In genomic region chr6:4522453-4522852, GRCh38 we compare ENCODE assay signal across 28 cellular contexts.
DNase-seq lines count a peak whose midpoint lies in the region; ATAC-seq, FAIRE-seq and TF ChIP-seq lines count a peak whose summit lies in the region.
"Had no signal": no experiment of that assay in that cellular context is flagged by ENCODE, and none has a peak within 500 bp of the region (broad histone marks: within the 10 kb centered on the region; RNA-seq: fewer than 3 reads in every experiment).

No MANE protein-coding gene starts in this region.

- no peak overlapping the region for H4K8ac ChIP-seq in H1 (ENCODE audit: extremely low read depth, insufficient read depth, low read length)

- H2BK120ac ChIP-seq in H1 (replicated peaks; ENCODE audit: low read depth, low read length): no peak overlapping the region

- peaks cover 1% of the 10 kb centered on the region for H3K27me3 Mint-ChIP-seq in GM23338 (ENCODE audit: insufficient read depth, low read depth, poor library complexity)
- peaks cover 9% of the 10 kb centered on the region for H3K27me3 Mint-ChIP-seq in activated T-helper 1 cell treated with anti-CD3 and anti-CD28 coated beads, Interleukin-12 subunit alpha, Interleukin-12 subunit beta, Interleukin-2, Interleukin-4 antibody, amounts not matched to agents 30 ng/mL and 10 ng/mL and 1 ng/mL, durations not matched to agents 14 hours and 24 hours and 36 hours (ENCODE audit: insufficient read depth)

- TF ChIP-seq POLR2A in H1 (IDR thresholded peaks at IDR 0.05; ENCODE audit: control extremely low read depth in 1 of 2, low read depth in 2 of 2, low read length in 2 of 2): no peak

- no peak overlapping the region for H3K18ac ChIP-seq in H1 (ENCODE audit: extremely low read depth, low read length)

- H3K9me3 Mint-ChIP-seq in GM23338: no peaks in the 10 kb centered on the region
- peaks cover 6% of the 10 kb centered on the region for H3K9me3 Mint-ChIP-seq in activated T-helper 1 cell treated with anti-CD3 and anti-CD28 coated beads, Interleukin-12 subunit alpha, Interleukin-12 subunit beta, Interleukin-2, Interleukin-4 antibody, amounts not matched to agents 30 ng/mL and 10 ng/mL and 1 ng/mL, durations not matched to agents 14 hours and 24 hours and 36 hours

- CTCF ChIA-PET in H1 (lab: Charles Lee; ENCODE audit: partially characterized antibody): no interaction called here

- no peak for ATAC-seq in GM23338
- no peak for ATAC-seq in HG02763 (IDR thresholded peaks at IDR 0.05; ENCODE audit: unreplicated experiment)
- ATAC-seq: effector memory CD8-positive, alpha-beta T cell; esophagus mucosa; left lung; mucosa of descending colon had no signal

- H4K5ac ChIP-seq in H1 (ENCODE audit: insufficient read length, low read depth, low read length): no peak overlapping the region

- no peak overlapping the region for H3K4ac ChIP-seq in H1 (replicated peaks; ENCODE audit: insufficient read length, low read depth, low read length)

- no peak overlapping the region for H3K4me3 Mint-ChIP-seq in GM23338
- H3K4me3 Mint-ChIP-seq in activated T-helper 1 cell treated with anti-CD3 and anti-CD28 coated beads, Interleukin-12 subunit alpha, Interleukin-12 subunit beta, Interleukin-2, Interleukin-4 antibody, amounts not matched to agents 30 ng/mL and 10 ng/mL and 1 ng/mL, durations not matched to agents 14 hours and 24 hours and 36 hours: no peak overlapping the region
- H3K4me3 Mint-ChIP-seq: effector memory CD8-positive, alpha-beta T cell had no signal

- no peak overlapping the region for H2BK20ac ChIP-seq in H1 (ENCODE audit: low read length)

- peaks cover 3% of the 10 kb centered on the region; the same call in 1 of the 3 replicates for H3K4me1 Mint-ChIP-seq in GM23338
- no peaks in the 10 kb centered on the region for H3K4me1 Mint-ChIP-seq in activated T-helper 1 cell treated with anti-CD3 and anti-CD28 coated beads, Interleukin-12 subunit alpha, Interleukin-12 subunit beta, Interleukin-2, Interleukin-4 antibody, amounts not matched to agents 30 ng/mL and 10 ng/mL and 1 ng/mL, durations not matched to agents 14 hours and 24 hours and 36 hours (ENCODE audit: low read depth)

- H3K14ac ChIP-seq in H1 (ENCODE audit: insufficient read length): no peak overlapping the region

- no peak overlapping the region for H2BK12ac ChIP-seq in H1 (ENCODE audit: low read depth, low read length)

- FAIRE-seq in H1 (lab: Jason Lieb, UNC): no peak
- FAIRE-seq: bronchial epithelial cell had no signal

- H2BK15ac ChIP-seq in H1 (ENCODE audit: low read length): no peak overlapping the region

- DNase-seq in AG10803 (ENCODE audit: low read depth) (peak; percentile 3), GM23338 (ENCODE audit: low spot score) (no peak), NOMO-1 (lab: John Stamatoyannopoulos, UW; ENCODE audit: unreplicated experiment in 2 of 2) (peak; percentile 76 to 87), H1 (ENCODE audit: low read depth in 1 of 2, low spot score in 2 of 2) (no peak), Karpas-422 (no peak), DMS 273 (lab: John Stamatoyannopoulos, UW; ENCODE audit: unreplicated experiment) (no peak)
- DNase-seq in activated T-helper 1 cell treated with anti-CD3 and anti-CD28 coated beads, Interleukin-12 subunit alpha, Interleukin-12 subunit beta, Interleukin-2, Interleukin-4 antibody, amounts not matched to agents 30 ng/mL and 10 ng/mL and 1 ng/mL, durations not matched to agents 14 hours and 24 hours and 36 hours (ENCODE audit: low spot score): no peak
- DNase-seq: ACHN; activated CD4-positive, alpha-beta T cell treated with anti-CD3 and anti-CD28 coated beads for 1 hour; activated naive CD4-positive, alpha-beta T cell; activated T-cell treated with anti-CD3 and anti-CD28 coated beads, Interleukin-2, amount 50 U/mL, for 1 hour; amniotic stem cell; colonic mucosa; effector memory CD8-positive, alpha-beta T cell; left lung; MM.1S; mucosa of descending colon; NCI-H187 treated with DMSO at 0.1 percent for 48 hours; stimulated activated CD4-positive, alpha-beta T cell treated with anti-CD3 and anti-CD28 coated beads, Interleukin-1b, Interleukin-23, amount 100 ng/mL, for 48 hours; testis had no signal

- H3K27me3 ChIP-seq in GM23338 (ENCODE audit: insufficient read depth) (no peaks in the 10 kb centered on the region), H1 (replicated peaks in 1 of 4; ENCODE audit: control insufficient read depth in 3 of 4, extremely low read depth in 1 of 4, insufficient read depth in 3 of 4, low read length in 3 of 4) (no peaks in the 10 kb centered on the region), Karpas-422 (ENCODE audit: low read length) (no peaks in the 10 kb centered on the region)
- H3K27me3 ChIP-seq: colonic mucosa, hepatocyte, left lung, testis, vagina had no signal

- intact Hi-C loops in activated T-helper 1 cell treated with anti-CD3 and anti-CD28 coated beads, Interleukin-12 subunit alpha, Interleukin-12 subunit beta, Interleukin-2, Interleukin-4 antibody, amounts not matched to agents 30 ng/mL and 10 ng/mL and 1 ng/mL, durations not matched to agents 14 hours and 24 hours and 36 hours (cut with micrococcal nuclease): no loop called here

- H3K9me3 ChIP-seq in H1 (ENCODE audit: insufficient read depth in 2 of 2, low read depth in 1 of 2, low read length in 1 of 2): no peaks in the 10 kb centered on the region
- H3K9me3 ChIP-seq in Karpas-422 (ENCODE audit: low read length): no peaks in the 10 kb centered on the region
- H3K9me3 ChIP-seq: colonic mucosa, left lung, mucosa of descending colon, testis, vagina had no signal

- TF ChIP-seq CTCF in AG10803 (conservative IDR thresholded peaks at IDR 0.05; ENCODE audit: low read length) (no peak), GM23338 (conservative IDR thresholded peaks at IDR 0.05; ENCODE audit: low read depth in 2 of 2) (no peak), H1 (IDR thresholded peaks at IDR 0.05; ENCODE audit: control extremely low read depth in 1 of 3, insufficient read depth in 1 of 3, low read depth in 1 of 3, low read length in 3 of 3) (no peak)

- H3K9me2 ChIP-seq in GM23338 (ENCODE audit: insufficient read depth) (no peaks in the 10 kb centered on the region), Karpas-422 (replicated peaks; ENCODE audit: insufficient read depth, low read length) (no peaks in the 10 kb centered on the region)

- H3K79me2 ChIP-seq in GM23338 (replicated peaks; ENCODE audit: insufficient read depth): no peaks in the 10 kb centered on the region
- H3K79me2 ChIP-seq in H1 (ENCODE audit: control insufficient read depth in 1 of 2, insufficient read depth in 2 of 2, low read length in 2 of 2): no peaks in the 10 kb centered on the region
- no peaks in the 10 kb centered on the region for H3K79me2 ChIP-seq in Karpas-422 (ENCODE audit: low read length)
- H3K79me2 ChIP-seq: hepatocyte had no signal

- H4K20me1 ChIP-seq in GM23338 (replicated peaks; ENCODE audit: insufficient read depth): no peaks in the 10 kb centered on the region
- no peaks in the 10 kb centered on the region for H4K20me1 ChIP-seq in H1 (replicated peaks in 1 of 2; ENCODE audit: control insufficient read depth in 1 of 2, insufficient read depth in 2 of 2, low read length in 2 of 2)
- no peaks in the 10 kb centered on the region for H4K20me1 ChIP-seq in Karpas-422 (ENCODE audit: insufficient read depth, low read depth, low read length)

- no peak overlapping the region for H3K27ac Mint-ChIP-seq in GM23338
- H3K27ac Mint-ChIP-seq in activated T-helper 1 cell treated with anti-CD3 and anti-CD28 coated beads, Interleukin-12 subunit alpha, Interleukin-12 subunit beta, Interleukin-2, Interleukin-4 antibody, amounts not matched to agents 30 ng/mL and 10 ng/mL and 1 ng/mL, durations not matched to agents 14 hours and 24 hours and 36 hours: no peak overlapping the region
- H3K27ac Mint-ChIP-seq: effector memory CD8-positive, alpha-beta T cell had no signal

- no peak for TF ChIP-seq RAD21 in H1 (IDR thresholded peaks at IDR 0.05 in 1 of 2, conservative IDR thresholded peaks at IDR 0.05 in 1 of 2; ENCODE audit: low read depth in 2 of 2, low read length in 2 of 2)

- no peaks in the 10 kb centered on the region for H3K36me3 ChIP-seq in GM23338 (ENCODE audit: insufficient read depth)
- H3K36me3 ChIP-seq in H1 (ENCODE audit: control insufficient read depth in 2 of 4, insufficient read depth in 4 of 4, low read length in 3 of 4): no peaks in the 10 kb centered on the region
- no peaks in the 10 kb centered on the region for H3K36me3 ChIP-seq in Karpas-422 (ENCODE audit: insufficient read depth, low read length)
- H3K36me3 ChIP-seq: colonic mucosa, left lung, vagina had no signal

- H3K23ac ChIP-seq in H1 (ENCODE audit: insufficient read length): no peak overlapping the region

- H3K27ac ChIP-seq in GM23338 (ENCODE audit: low read depth): no peak overlapping the region
- no peak overlapping the region for H3K27ac ChIP-seq in H1 (ENCODE audit: low read depth, low read length)
- no peak overlapping the region for H3K27ac ChIP-seq in Karpas-422 (ENCODE audit: low read length)
- H3K27ac ChIP-seq: colonic mucosa, hepatocyte, left lung, RWPE1, skin epidermis, testis, vagina had no signal

- no peak overlapping the region for H3K9ac ChIP-seq in H1 (replicated peaks in 1 of 4; ENCODE audit: extremely low read depth in 1 of 4, low read depth in 3 of 4, low read length in 3 of 4)
- H3K9ac ChIP-seq in Karpas-422 (ENCODE audit: low read length): no peak overlapping the region

- WGBS in H1 (ENCODE audit: extremely low coverage in 1 of 2, insufficient coverage in 1 of 2, insufficient read length in 1 of 2, insufficient replicate concordance in 2 of 2, low coverage in 1 of 2, low lambda C conversion rate in 2 of 2, missing lambda C conversion rate in 1 of 2), 2 experiments: 87% methylated on average over 7 of the region's 7 CpGs; no CpG with 5 or more reads in 1 of the 2 experiments

- H2AFZ ChIP-seq in GM23338: peak overlapping the region; percentile 80; the same call in 1 of the 2 replicates
- peak overlapping the region; percentile 78; the same call in 1 of the 2 replicates for H2AFZ ChIP-seq in H1 (ENCODE audit: low read length)
- no peak overlapping the region for H2AFZ ChIP-seq in Karpas-422 (ENCODE audit: low read length)
- H2AFZ ChIP-seq: hepatocyte had no signal

- no peaks in the 10 kb centered on the region for H3K36me3 Mint-ChIP-seq in GM23338 (ENCODE audit: low read depth)
- H3K36me3 Mint-ChIP-seq in activated T-helper 1 cell treated with anti-CD3 and anti-CD28 coated beads, Interleukin-12 subunit alpha, Interleukin-12 subunit beta, Interleukin-2, Interleukin-4 antibody, amounts not matched to agents 30 ng/mL and 10 ng/mL and 1 ng/mL, durations not matched to agents 14 hours and 24 hours and 36 hours (ENCODE audit: low read depth): no peaks in the 10 kb centered on the region
- H3K36me3 Mint-ChIP-seq: CD14-positive monocyte had no signal

- H3K79me1 ChIP-seq in H1 (ENCODE audit: low read depth, low read length): no peaks in the 10 kb centered on the region

- H2AK5ac ChIP-seq in H1 (ENCODE audit: low read depth, low read length): no peak overlapping the region

- H3K4me2 ChIP-seq in GM23338 (no peak overlapping the region), H1 (ENCODE audit: insufficient read depth in 1 of 2, low read depth in 2 of 2, low read length in 2 of 2) (no peak overlapping the region), Karpas-422 (ENCODE audit: low read depth, low read length, poor library complexity, severe bottlenecking) (no peak overlapping the region)
- H3K4me2 ChIP-seq: hepatocyte had no signal

- H4K91ac ChIP-seq in H1 (replicated peaks; ENCODE audit: insufficient read length, low read length): no peak overlapping the region

- H3K56ac ChIP-seq in H1 (replicated peaks; ENCODE audit: insufficient read length, low read depth, low read length): no peak overlapping the region

- TF ChIP-seq EP300 in H1 (IDR thresholded peaks at IDR 0.05; ENCODE audit: borderline replicate concordance in 1 of 2, low read depth in 2 of 2, low read length in 2 of 2): no peak

- POLR2A ChIA-PET in H1 (lab: Charles Lee; ENCODE audit: partially characterized antibody): no interaction called here

- H3K4me1 ChIP-seq in GM23338 (ENCODE audit: insufficient read depth) (no peaks in the 10 kb centered on the region), H1 (replicated peaks in 1 of 4; ENCODE audit: control insufficient read depth in 3 of 4, insufficient read depth in 4 of 4, low read length in 3 of 4) (no peaks in the 10 kb centered on the region), Karpas-422 (ENCODE audit: low read length) (no peaks in the 10 kb centered on the region)
- H3K4me1 ChIP-seq: colonic mucosa, left lung, testis, vagina had no signal

- H3K4me3 ChIP-seq in AG10803 (ENCODE audit: low read length) (no peak overlapping the region), GM23338 (no peak overlapping the region), H1 (ENCODE audit: extremely low read depth in 1 of 4, insufficient read depth in 2 of 4, low read depth in 3 of 4, low read length in 4 of 4) (no peak overlapping the region), Karpas-422 (ENCODE audit: low read length) (no peak overlapping the region)
- H3K4me3 ChIP-seq: colonic mucosa, hepatocyte, left lung, mucosa of descending colon, skin epidermis, testis, vagina had no signal

- no peaks in the 10 kb centered on the region for H3F3A ChIP-seq in GM23338 (replicated peaks; ENCODE audit: low read depth)

- no peaks in the 10 kb centered on the region for H3K23me2 ChIP-seq in H1 (ENCODE audit: low read depth, low read length)

- H2BK5ac ChIP-seq in H1 (ENCODE audit: low read depth, low read length): no peak overlapping the region

Comparison
In these comparisons a context has a peak if more than half of its experiments do, and no peak if none do; other contexts are left out.
1. DNase-seq: peak in AG10803 (single experiment) and NOMO-1 (2 of 2); none in GM23338 (single experiment), H1 (0 of 2), Karpas-422 (single experiment), activated T-helper 1 cell treated with anti-CD3 and anti-CD28 coated beads, Interleukin-12 subunit alpha, Interleukin-12 subunit beta, Interleukin-2, Interleukin-4 antibody, amounts not matched to agents 30 ng/mL and 10 ng/mL and 1 ng/mL, durations not matched to agents 14 hours and 24 hours and 36 hours (single experiment) and DMS 273 (single experiment).